ENCODE assay signal across 7 cellular contexts in the genomic region with DNA sequence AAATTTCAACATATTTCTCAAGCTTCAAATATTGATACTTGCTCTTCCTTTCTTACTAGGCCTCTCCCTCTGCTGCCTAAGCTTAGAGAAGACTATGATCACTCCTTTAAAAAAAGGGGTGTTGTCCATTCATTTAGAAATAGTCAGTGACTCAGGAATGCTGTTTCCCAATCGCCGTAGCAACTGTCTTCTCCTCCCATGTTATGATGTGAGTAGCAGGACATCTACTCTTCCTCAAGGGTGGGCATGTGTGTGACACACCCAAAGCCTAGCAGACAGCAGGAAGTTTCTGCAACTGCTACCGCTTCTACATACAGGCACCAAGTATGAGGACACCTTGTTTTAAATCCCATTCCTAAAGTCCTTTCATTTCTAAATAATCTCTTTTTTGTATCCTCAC. TPM values are rescaled to one million over a fixed set of nuclear protein-coding genes. Genes with fewer than 3 reads are reported as not detected.
DNase-seq lines count a peak whose midpoint lies in the region; ATAC-seq, FAIRE-seq and TF ChIP-seq lines count a peak whose summit lies in the region.

No MANE protein-coding gene starts in this region.

- peak; percentile 85 for FAIRE-seq in bronchial epithelial cell (lab: Jason Lieb, UNC)

- TF ChIP-seq CTCF in bronchial epithelial cell (IDR thresholded peaks at IDR 0.05; ENCODE audit: insufficient read depth, low read length, severe bottlenecking), result no peak
- TF ChIP-seq CTCF in lower lobe of right lung (IDR thresholded peaks at IDR 0.05), result no peak

- H3K27me3 ChIP-seq in GM23248 (replicated peaks; ENCODE audit: insufficient read depth) (no peaks in the 10 kb centered on the region), bronchial epithelial cell (ENCODE audit: control insufficient read depth, insufficient read depth, low read length) (no peaks in the 10 kb centered on the region), lower lobe of right lung (ENCODE audit: low read depth) (no peaks in the 10 kb centered on the region), aorta (ENCODE audit: control insufficient read depth in 1 of 2, insufficient read depth in 2 of 2, low read length in 1 of 2) (no peaks in the 10 kb centered on the region)

- ATAC-seq in lower lobe of right lung, result peak; percentile 88 to 92
- peak; percentile 86 for ATAC-seq in aorta (ENCODE audit: low FRiP score)
- no peak for ATAC-seq in GM19328 (IDR thresholded peaks at IDR 0.05; ENCODE audit: unreplicated experiment)
- ATAC-seq in GM21786 (IDR thresholded peaks at IDR 0.05; ENCODE audit: unreplicated experiment), result no peak

- no peaks in the 10 kb centered on the region for H3K9me3 ChIP-seq in GM23248 (ENCODE audit: low read depth)
- no peaks in the 10 kb centered on the region for H3K9me3 ChIP-seq in lower lobe of right lung
- H3K9me3 ChIP-seq in aorta (ENCODE audit: control insufficient read depth, low read length), result no peaks in the 10 kb centered on the region

- H3K79me2 ChIP-seq in GM23248 (ENCODE audit: insufficient read depth), result peaks cover 96% of the 10 kb centered on the region

- DNase-seq in GM23248 (peak; percentile 98), NOMO-1 treated with DMSO at 0.1 percent for 48 hours (lab: John Stamatoyannopoulos, UW; ENCODE audit: unreplicated experiment) (peak; percentile 97), bronchial epithelial cell (ENCODE audit: low read depth) (peak; percentile 99), lower lobe of right lung (peak; percentile 62), aorta (peak in 1 of 2 donors; percentile 62)

- no peaks in the 10 kb centered on the region for H3K9me2 ChIP-seq in GM23248 (ENCODE audit: insufficient read depth)

- 0% methylated on average over 3 of the region's 3 CpGs for WGBS in GM23248 (ENCODE audit: low coverage in 1 of 2, low lambda C conversion rate in 2 of 2, missing lambda C conversion rate in 2 of 2), 2 experiments
- WGBS in aorta, 2 donors, result 55 to 61% methylated on average over 3 of the region's 3 CpGs

- H3K9ac ChIP-seq in GM23248, result peak overlapping the region; percentile 81

- in situ Hi-C loops in GM23248 (cut with MboI), result no loop called here

- peaks cover 35% of the 10 kb centered on the region for H3F3A ChIP-seq in GM23248 (ENCODE audit: insufficient read depth)

- H3K36me3 ChIP-seq in GM23248 (ENCODE audit: low read depth) (no peaks in the 10 kb centered on the region), bronchial epithelial cell (ENCODE audit: control insufficient read depth, insufficient read depth, low read length) (no peaks in the 10 kb centered on the region), lower lobe of right lung (no peaks in the 10 kb centered on the region), aorta (ENCODE audit: control insufficient read depth in 1 of 2, insufficient read depth in 2 of 2, low read length in 1 of 2) (no peaks in the 10 kb centered on the region)

- H4K20me1 ChIP-seq in GM23248 (ENCODE audit: insufficient read depth), result no peaks in the 10 kb centered on the region

- H3K27ac ChIP-seq in GM23248 (peak overlapping the region; percentile 95), lower lobe of right lung (peak overlapping the region; percentile 81), aorta (ENCODE audit: low read depth in 1 of 2, low read length in 2 of 2) (peak overlapping the region in 1 of 2 donors; percentile 64)

- H3K4me3 ChIP-seq in GM23248 (peak overlapping the region; percentile 66), bronchial epithelial cell (ENCODE audit: low read depth, low read length) (no peak overlapping the region), lower lobe of right lung (no peak overlapping the region), aorta (ENCODE audit: low read length in 2 of 2) (no peak overlapping the region)

- H3K4me1 ChIP-seq in GM23248 (ENCODE audit: insufficient read depth) (peaks cover 22% of the 10 kb centered on the region), lower lobe of right lung (peaks cover 92% of the 10 kb centered on the region), aorta (ENCODE audit: control insufficient read depth in 1 of 2, insufficient read depth in 2 of 2, low read length in 2 of 2) (peaks cover 0 to 3% of the 10 kb centered on the region in 2 donors)

- peak overlapping the region; percentile 97 for H3K4me2 ChIP-seq in GM23248 (ENCODE audit: unreplicated experiment)

- peak overlapping the region; percentile 63 for H2AFZ ChIP-seq in GM23248

- intact Hi-C loops in lower lobe of right lung (cut with DNase I) (no loop called here), aorta (cut with DNase I) (no loop called here)

RNA-seq across cellular contexts. Expression of gene DIAPH1, which starts 14.5 kb away (rescaled TPM):
- total RNA-seq in GM23248 (2014; rRNA removed; shearing (Covaris generic)), result 26.0 and 34.5 TPM in 2 replicates
- polyA plus RNA-seq in GM23248 (2016; fragmentation: Nextera tagmentation; extraction: Ambion mirVana), result 33.7 and 34.4 TPM in 2 replicates
- total RNA-seq in bronchial epithelial cell, result 48.2 and 57.1 TPM in 2 replicates
- total RNA-seq in lower lobe of right lung, result 118 TPM
- total RNA-seq in aorta, result 100 to 1,000 TPM in 1 of 2 donors, 10 to 100 TPM in 1; 93.4 to 125 TPM
- 10 to 100 TPM; 30.8 to 44.1 TPM for polyA plus RNA-seq in aorta

RNA-seq across cellular contexts. Expression of gene HDAC3, which starts 32.3 kb away (rescaled TPM):
- total RNA-seq in GM23248 (2014; rRNA removed; shearing (Covaris generic)), result 43.8 and 53.2 TPM in 2 replicates
- polyA plus RNA-seq in GM23248 (2016; fragmentation: Nextera tagmentation; extraction: Ambion mirVana) (59.0 and 62.9 TPM in 2 replicates), aorta (10 to 100 TPM; 21.3 to 86.8 TPM)
- total RNA-seq in bronchial epithelial cell (72.7 and 87.1 TPM in 2 replicates), lower lobe of right lung (45.8 TPM), aorta (10 to 100 TPM; 52.4 to 54.3 TPM)

RNA-seq across cellular contexts. Expression of gene RELL2, which starts 32.5 kb away (rescaled TPM):
- 2.8 and 3.8 TPM in 2 replicates for total RNA-seq in GM23248 (2014; rRNA removed; shearing (Covaris generic))
- polyA plus RNA-seq in GM23248 (2016; fragmentation: Nextera tagmentation; extraction: Ambion mirVana), result 2.1 and 2.9 TPM in 2 replicates
- 14.2 and 16.6 TPM in 2 replicates for total RNA-seq in bronchial epithelial cell
- total RNA-seq in lower lobe of right lung, result 5.5 TPM
- 1 to 10 TPM; 1.5 to 1.9 TPM for total RNA-seq in aorta
- polyA plus RNA-seq in aorta, result 1 to 10 TPM in 1 of 2 donors, under 1 TPM in 1; 0.63 to 2.9 TPM

RNA-seq across cellular contexts. Expression of gene FCHSD1, which starts 46.9 kb away (rescaled TPM):
- total RNA-seq in GM23248 (2014; rRNA removed; shearing (Covaris generic)), result 24.4 and 32.0 TPM in 2 replicates
- polyA plus RNA-seq in GM23248 (2016; fragmentation: Nextera tagmentation; extraction: Ambion mirVana) (21.8 and 23.8 TPM in 2 replicates), aorta (10 to 100 TPM in 1 of 2 donors, 1 to 10 TPM in 1; 9.4 to 59.7 TPM)
- total RNA-seq in bronchial epithelial cell (14.2 and 17.2 TPM in 2 replicates), lower lobe of right lung (20.4 TPM), aorta (10 to 100 TPM; 33.1 to 47.3 TPM)

Comparison
In these comparisons a context has a peak if more than half of its experiments do, and no peak if none do; other contexts are left out.
1. ATAC-seq: peak in lower lobe of right lung (2 of 2) and aorta (single experiment); none in GM19328 (single experiment) and GM21786 (single experiment).